In the genomic region with DNA sequence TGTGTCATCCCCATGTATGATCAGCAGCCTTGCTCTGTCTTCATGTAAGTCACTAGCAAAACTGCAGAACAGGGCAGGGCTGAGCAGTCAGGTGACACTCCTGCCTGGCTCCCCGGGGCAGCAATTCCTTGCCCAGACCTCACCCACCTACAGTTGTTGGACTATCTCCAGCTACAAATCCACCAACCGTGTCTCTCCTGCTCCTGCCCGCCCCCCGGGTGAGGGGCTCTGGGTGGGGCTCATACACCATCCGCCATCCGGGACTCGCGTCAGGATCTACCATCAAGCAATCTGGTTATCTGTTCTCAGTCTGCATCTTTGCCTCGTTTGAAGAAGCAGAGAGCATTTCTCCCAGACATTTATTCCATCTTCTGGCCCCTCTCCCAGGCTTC, we compare ENCODE assay signal across 26 cellular contexts. TPM values are rescaled to one million over a fixed set of nuclear protein-coding genes. Genes with fewer than 3 reads are reported as not detected.
A peak's percentile ranks its signal among the peaks of the same experiment; 100 is the strongest.
DNase-seq lines count a peak whose midpoint lies in the region; ATAC-seq and TF ChIP-seq lines count a peak whose summit lies in the region.
"Had no signal": no experiment of that assay in that cellular context is flagged by ENCODE, and none has a peak within 500 bp of the region (broad histone marks: within the 10 kb centered on the region; RNA-seq: fewer than 3 reads in every experiment).

No MANE protein-coding gene starts in this region.

- H3K27me3 ChIP-seq in mesenchymal stem cell (ENCODE audit: control insufficient read depth in 1 of 2, insufficient read depth in 1 of 2, low read length in 2 of 2): no peaks in the 10 kb centered on the region
- H3K27me3 ChIP-seq in stomach: no peaks in the 10 kb centered on the region
- H3K27me3 ChIP-seq: BE2C, MG63, right atrium auricular region had no signal

- no peak overlapping the region for H2BK5ac ChIP-seq in mesenchymal stem cell (ENCODE audit: low read depth, low read length, poor library complexity, severe bottlenecking)

- no peak for TF ChIP-seq CTCF in WI38 (IDR thresholded peaks at IDR 0.05; ENCODE audit: low read depth, low read length)
- TF ChIP-seq CTCF in stomach (IDR thresholded peaks at IDR 0.05): no peak

- H3K23ac ChIP-seq in mesenchymal stem cell (ENCODE audit: low read length in 2 of 2): no peak overlapping the region

- no peak overlapping the region for H2AFZ ChIP-seq in mesenchymal stem cell (ENCODE audit: low read depth, low read length)

- no peak overlapping the region for H3K4me2 ChIP-seq in mesenchymal stem cell (ENCODE audit: low read length, poor library complexity, severe bottlenecking)

- peak overlapping the region; percentile 71 for H4K91ac ChIP-seq in mesenchymal stem cell (ENCODE audit: low read length)

- peak overlapping the region; percentile 86 for H2BK120ac ChIP-seq in mesenchymal stem cell (ENCODE audit: low read depth, low read length)

- H3K18ac ChIP-seq in mesenchymal stem cell (ENCODE audit: low read depth in 1 of 2, low read length in 2 of 2): peak overlapping the region; percentile 79 to 93

- TF ChIP-seq POLR2A in stomach (IDR thresholded peaks at IDR 0.05): no peak

- H3K9ac ChIP-seq in mesenchymal stem cell (ENCODE audit: low read length): peak overlapping the region; percentile 5

- H3K4me1 ChIP-seq in mesenchymal stem cell (ENCODE audit: control insufficient read depth, insufficient read depth, low read depth, low read length): peaks cover 9% of the 10 kb centered on the region
- peaks cover 0 to 6% (median 0%) of the 10 kb centered on the region in 4 donors for H3K4me1 ChIP-seq in stomach
- H3K4me1 ChIP-seq: BE2C had no signal

- DNase-seq in NCI-H345 (lab: John Stamatoyannopoulos, UW) (peak; percentile 22), NCI-H345 treated with DMSO at 0.1 percent for 48 hours (lab: John Stamatoyannopoulos, UW; ENCODE audit: unreplicated experiment) (no peak), mesenchymal stem cell (peak; percentile 22), stomach (peak; percentile 18), NCI-H2029 (lab: John Stamatoyannopoulos, UW) (no peak)
- DNase-seq: 8988T; activated CD4-positive, alpha-beta T cell treated with anti-CD3 and anti-CD28 coated beads, Interleukin-2, amount 10 ng/mL, durations not matched to agents 24 days and 14 days; activated CD8-positive, alpha-beta memory T cell treated with anti-CD3 and anti-CD28 coated beads, Interleukin-2, amount 10 ng/mL, durations not matched to agents 7 days and 5 days; activated naive CD8-positive, alpha-beta T cell treated with anti-CD3 and anti-CD28 coated beads for 36 hours; BE2C; COR-L47; mammary epithelial cell; naive B cell; NCI-H1436; NCI-H774; OCI-M1; SIG-M5; stimulated activated CD4-positive, alpha-beta T cell treated with anti-CD3 and anti-CD28 coated beads, Interleukin-15, amount 100 ng/mL, for 24 hours; trophoblast cell had no signal

- H3K14ac ChIP-seq in mesenchymal stem cell (ENCODE audit: low read length in 2 of 2): peak overlapping the region in 1 of 2 experiments; percentile 56

- H3K4me3 ChIP-seq in WI38 (ENCODE audit: low read depth, low read length): peak overlapping the region; percentile 27
- H3K4me3 ChIP-seq in mesenchymal stem cell (ENCODE audit: insufficient read depth in 1 of 2, low read depth in 1 of 2, low read length in 2 of 2): no peak overlapping the region
- no peak overlapping the region for H3K4me3 ChIP-seq in stomach
- H3K4me3 ChIP-seq: K562, MG63, right atrium auricular region had no signal

- no peak overlapping the region for H2AK5ac ChIP-seq in mesenchymal stem cell (ENCODE audit: low read length, severe bottlenecking)

- peak overlapping the region; percentile 89 for H4K8ac ChIP-seq in mesenchymal stem cell (ENCODE audit: low read length)

- intact Hi-C loops in stomach (cut with DNase I; ENCODE audit: low total_unique reads): no loop called here

- no peaks in the 10 kb centered on the region for H3K79me1 ChIP-seq in mesenchymal stem cell (replicated peaks; ENCODE audit: low read length, poor library complexity, severe bottlenecking)

- WGBS in mesenchymal stem cell: 76% methylated on average over 9 of the region's 9 CpGs
- WGBS in stomach, 5 donors: 51 to 63% (median 55%) methylated on average over 9 of the region's 9 CpGs

- H3K4ac ChIP-seq in mesenchymal stem cell (ENCODE audit: low read depth in 1 of 2, low read length in 2 of 2): peak overlapping the region; percentile 85

- peak overlapping the region; percentile 57 to 90 for H2BK12ac ChIP-seq in mesenchymal stem cell (ENCODE audit: low read length in 2 of 2)

- TF ChIP-seq EP300 in stomach (IDR thresholded peaks at IDR 0.05): no peak

- ATAC-seq in GM18511 (IDR thresholded peaks at IDR 0.05; ENCODE audit: unreplicated experiment) (no peak), HG03520 (IDR thresholded peaks at IDR 0.05; ENCODE audit: unreplicated experiment) (no peak)
- ATAC-seq: activated CD8-positive, alpha-beta memory T cell treated with anti-CD3 and anti-CD28 coated beads, Interleukin-2, amount 10 ng/mL, durations not matched to agents 7 days and 5 days; esophagus mucosa; K562 had no signal

- H3K27ac ChIP-seq in mesenchymal stem cell (ENCODE audit: low read length, poor library complexity, severe bottlenecking) (no peak overlapping the region), stomach (no peak overlapping the region)

- H3K36me3 ChIP-seq in mesenchymal stem cell (ENCODE audit: control insufficient read depth in 1 of 2, insufficient read depth in 2 of 2, low read depth in 1 of 2, low read length in 2 of 2): no peaks in the 10 kb centered on the region
- no peaks in the 10 kb centered on the region for H3K36me3 ChIP-seq in stomach
- H3K36me3 ChIP-seq: BE2C, MG63, right atrium auricular region had no signal

- H3K9me3 ChIP-seq in mesenchymal stem cell (ENCODE audit: control insufficient read depth, low read length) (peaks cover 14% of the 10 kb centered on the region), stomach (peaks cover 0 to 7% (median 3%) of the 10 kb centered on the region in 4 donors)
- H3K9me3 ChIP-seq: BE2C had no signal

- peak overlapping the region; percentile 95 for H2BK15ac ChIP-seq in mesenchymal stem cell (ENCODE audit: low read depth, poor library complexity, severe bottlenecking)

RNA-seq across cellular contexts. Expression of a gene that starts 13.5 kb away (rescaled TPM):
- 28.9 TPM for polyA plus RNA-seq in mesenchymal stem cell (2013, experiment 1 of 2)
- polyA plus RNA-seq in mesenchymal stem cell (2013, experiment 2 of 2): 29.5 TPM
- total RNA-seq in stomach: 1 to 10 TPM in 2 of 5 donors, under 1 TPM in 2, not detected in 1; 0.45 to 2.8 (median 1.6) TPM
- under 1 TPM; 0.60 to 0.68 (median 0.61) TPM for polyA plus RNA-seq in stomach
- total RNA-seq: activated naive CD8-positive, alpha-beta T cell treated with anti-CD3 and anti-CD28 coated beads for 36 hours had no signal
- polyA plus RNA-seq: K562 had no signal

Comparison
In these comparisons a context has a peak if more than half of its experiments do, and no peak if none do; other contexts are left out.
1. DNase-seq: peak in NCI-H345 (single experiment), mesenchymal stem cell (single experiment) and stomach (single experiment); none in NCI-H345 treated with DMSO at 0.1 percent for 48 hours (single experiment) and NCI-H2029 (single experiment).